In the genomic region with DNA sequence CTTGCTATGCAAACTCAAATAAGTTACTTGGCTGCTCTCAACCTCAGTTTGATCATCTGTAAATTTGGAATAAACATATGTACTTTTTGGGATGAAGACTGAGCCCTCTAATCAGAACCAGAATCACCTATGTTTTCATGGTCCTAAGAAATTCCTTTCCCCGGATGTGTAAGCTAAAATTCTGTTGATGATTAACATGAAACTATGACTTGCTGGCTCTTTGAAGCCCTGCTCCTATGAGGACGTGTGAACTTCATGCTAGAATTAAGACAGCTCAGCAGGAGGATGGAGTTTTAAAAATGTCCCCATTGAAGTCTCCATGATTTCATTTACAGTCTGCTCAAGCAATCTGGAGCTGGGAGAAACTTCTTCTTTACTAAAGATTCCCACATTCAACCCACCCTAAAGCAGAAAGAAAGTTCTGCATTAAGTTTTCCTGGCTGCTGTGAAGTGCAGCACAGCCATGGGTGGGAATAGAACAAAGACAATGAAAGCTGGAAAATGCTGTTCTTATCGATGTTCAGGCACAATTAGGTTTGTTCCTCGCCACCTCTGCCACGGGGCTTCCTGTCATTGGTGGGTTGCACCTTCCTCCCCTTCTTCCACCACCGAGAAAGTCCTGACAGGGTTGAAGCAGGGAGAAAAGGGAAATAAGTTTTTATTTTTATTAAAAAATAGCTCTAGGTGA, we compare ENCODE assay signal across 30 cellular contexts. TPM values are rescaled to one million over a fixed set of nuclear protein-coding genes. Genes with fewer than 3 reads are reported as not detected.
"Had no signal": no experiment of that assay in that cellular context is flagged by ENCODE, and none has a peak within 500 bp of the region (broad histone marks: within the 10 kb centered on the region; RNA-seq: fewer than 3 reads in every experiment).

No MANE protein-coding gene starts in this region.

- H3K4me1 Mint-ChIP-seq: activated CD4-positive, alpha-beta memory T cell treated with anti-CD3 and anti-CD28 coated beads, Interleukin-2, amount 10 ng/mL, durations not matched to agents 7 days and 5 days; activated CD4-positive, alpha-beta T cell treated with anti-CD3 and anti-CD28 coated beads, Interleukin-2, amount 10 ng/mL, durations not matched to agents 7 days and 5 days; nephron; stimulated activated memory B cell treated with anti-CD40 and anti-IgM and Interleukin-4, amounts not matched to agents 10 μg/mL and 1 μg/mL and 100 μg/mL, for 72 hours; stimulated activated naive CD8-positive, alpha-beta T cell treated with anti-CD3 and anti-CD28 coated beads, Interleukin-15, amount 100 ng/mL, for 72 hours; T-helper 17 cell had no signal

- H3K9me3 ChIP-seq: heart right ventricle, left ventricle myocardium inferior, neutrophil, sigmoid colon, vagina had no signal

- H3K4me3 Mint-ChIP-seq: activated CD4-positive, alpha-beta memory T cell treated with anti-CD3 and anti-CD28 coated beads, Interleukin-2, amount 10 ng/mL, durations not matched to agents 7 days and 5 days; activated CD4-positive, alpha-beta T cell treated with anti-CD3 and anti-CD28 coated beads, Interleukin-2, amount 10 ng/mL, durations not matched to agents 7 days and 5 days; activated T-cell treated with anti-CD3 and anti-CD28 coated beads, Interleukin-2, amount 50 U/mL, for 24 hours; nephron; stimulated activated memory B cell treated with anti-CD40 and anti-IgM and Interleukin-4, amounts not matched to agents 10 μg/mL and 1 μg/mL and 100 μg/mL, for 72 hours; stimulated activated naive CD8-positive, alpha-beta T cell treated with anti-CD3 and anti-CD28 coated beads, Interleukin-15, amount 100 ng/mL, for 72 hours; T-helper 17 cell; type B pancreatic cell had no signal

- H3K9me3 Mint-ChIP-seq: activated CD4-positive, alpha-beta memory T cell treated with anti-CD3 and anti-CD28 coated beads, Interleukin-2, amount 10 ng/mL, durations not matched to agents 7 days and 5 days; activated CD4-positive, alpha-beta T cell treated with anti-CD3 and anti-CD28 coated beads, Interleukin-2, amount 10 ng/mL, durations not matched to agents 7 days and 5 days; activated T-cell treated with anti-CD3 and anti-CD28 coated beads, Interleukin-2, amount 50 U/mL, for 24 hours; stimulated activated memory B cell treated with anti-CD40 and anti-IgM and Interleukin-4, amounts not matched to agents 10 μg/mL and 1 μg/mL and 100 μg/mL, for 72 hours; stimulated activated naive CD8-positive, alpha-beta T cell treated with anti-CD3 and anti-CD28 coated beads, Interleukin-15, amount 100 ng/mL, for 72 hours; type B pancreatic cell had no signal

- H3K36me3 Mint-ChIP-seq: stimulated activated memory B cell treated with anti-CD40 and anti-IgM and Interleukin-4, amounts not matched to agents 10 μg/mL and 1 μg/mL and 100 μg/mL, for 72 hours; type B pancreatic cell had no signal

- H3K36me3 ChIP-seq: brain microvascular endothelial cell, heart right ventricle, left ventricle myocardium inferior, neutrophil, sigmoid colon, vagina had no signal

- FAIRE-seq: astrocyte, small intestine had no signal

- H3K4me3 ChIP-seq: coronary artery, dorsolateral prefrontal cortex, heart right ventricle, left ventricle myocardium inferior, lung, sigmoid colon, vagina had no signal

- H3K27ac ChIP-seq: brain microvascular endothelial cell, coronary artery, dorsolateral prefrontal cortex, foreskin keratinocyte, heart right ventricle, left ventricle myocardium inferior, neutrophil, sigmoid colon, vagina had no signal

- H3K27ac Mint-ChIP-seq: activated CD4-positive, alpha-beta memory T cell treated with anti-CD3 and anti-CD28 coated beads, Interleukin-2, amount 10 ng/mL, durations not matched to agents 7 days and 5 days; activated CD4-positive, alpha-beta T cell treated with anti-CD3 and anti-CD28 coated beads, Interleukin-2, amount 10 ng/mL, durations not matched to agents 7 days and 5 days; activated T-cell treated with anti-CD3 and anti-CD28 coated beads, Interleukin-2, amount 50 U/mL, for 24 hours; stimulated activated memory B cell treated with anti-CD40 and anti-IgM and Interleukin-4, amounts not matched to agents 10 μg/mL and 1 μg/mL and 100 μg/mL, for 72 hours; stimulated activated naive CD8-positive, alpha-beta T cell treated with anti-CD3 and anti-CD28 coated beads, Interleukin-15, amount 100 ng/mL, for 72 hours; T-helper 17 cell; type B pancreatic cell had no signal

- H3K4me1 ChIP-seq: foreskin keratinocyte, heart right ventricle, left ventricle myocardium inferior, sigmoid colon had no signal

- H3K27me3 ChIP-seq: brain microvascular endothelial cell, foreskin keratinocyte, neutrophil, sigmoid colon, vagina had no signal

- DNase-seq: activated CD4-positive, alpha-beta memory T cell treated with anti-CD3 and anti-CD28 coated beads, Interleukin-2, amount 10 ng/mL, durations not matched to agents 7 days and 5 days; activated CD4-positive, alpha-beta T cell treated with anti-CD3 and anti-CD28 coated beads for 1 hour; activated CD4-positive, alpha-beta T cell treated with anti-CD3 and anti-CD28 coated beads, Interleukin-2, amount 10 ng/mL, durations not matched to agents 7 days and 5 days; activated CD8-positive, alpha-beta memory T cell treated with anti-CD3 and anti-CD28 coated beads, Interleukin-2, amount 50 U/mL, for 48 hours; activated gamma-delta T cell treated with Interleukin-2 at 50 U/mL for 16 hours; activated naive CD4-positive, alpha-beta T cell treated with anti-CD3 and anti-CD28 coated beads, Interleukin-2, amount 50 U/mL, for 16 hours; activated T-cell treated with anti-CD3 and anti-CD28 coated beads, Interleukin-2, amount 50 U/mL, for 24 hours; amniotic stem cell; brain microvascular endothelial cell; dorsolateral prefrontal cortex; foreskin keratinocyte; heart right ventricle; left ventricle myocardium inferior; sigmoid colon; small intestine; stimulated activated CD4-positive, alpha-beta T cell treated with anti-CD3 and anti-CD28 coated beads, Interleukin-4, amount 100 ng/mL, for 24 hours; stimulated activated naive CD8-positive, alpha-beta T cell treated with anti-CD3 and anti-CD28 coated beads, Interleukin-15, amount 100 ng/mL, for 72 hours; substantia nigra; T-helper 17 cell; T1000 had no signal

RNA-seq across cellular contexts. Expression of a gene that starts 50.9 kb away (rescaled TPM):
- total RNA-seq: activated CD4-positive, alpha-beta memory T cell treated with anti-CD3 and anti-CD28 coated beads, Interleukin-2, amount 10 ng/mL, durations not matched to agents 7 days and 5 days; activated CD4-positive, alpha-beta T cell treated with anti-CD3 and anti-CD28 coated beads, Interleukin-2, amount 10 ng/mL, durations not matched to agents 7 days and 5 days; astrocyte; foreskin keratinocyte; kidney epithelial cell; osteocyte; T-helper 17 cell had no signal
- polyA plus RNA-seq: foreskin keratinocyte had no signal
